8 cellular contexts compared by ENCODE assay signal in the genomic region with DNA sequence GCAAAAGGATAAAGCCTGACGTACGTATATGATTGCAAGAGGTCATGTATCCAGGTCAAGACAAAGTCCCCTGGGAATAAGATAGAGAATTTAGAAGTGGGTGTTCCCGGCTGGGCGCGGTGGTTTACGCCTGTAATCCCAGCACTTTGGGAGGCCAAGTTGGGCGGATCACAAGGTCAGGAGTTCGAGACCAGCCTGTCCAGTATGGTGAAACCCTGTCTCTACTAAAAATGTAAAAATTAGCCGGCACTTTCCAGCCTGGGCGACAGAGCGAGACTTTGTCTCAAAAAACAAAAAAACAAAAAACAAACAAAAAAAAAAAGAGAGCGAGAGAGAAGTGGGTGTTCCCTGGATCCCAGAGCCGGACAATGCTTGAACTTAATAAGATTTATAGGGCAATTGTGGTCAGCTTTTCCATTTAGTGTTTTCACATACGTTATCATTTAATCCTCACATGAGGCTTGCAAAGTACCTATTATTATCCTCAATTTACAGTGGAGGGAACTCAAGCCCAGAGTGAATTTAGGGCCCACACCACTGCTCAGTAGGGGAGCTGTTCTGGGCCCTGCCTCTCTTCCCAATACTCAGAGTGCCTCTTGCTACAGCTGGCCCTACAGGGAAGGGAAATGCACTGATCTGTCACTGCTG. TPM values are rescaled to one million over a fixed set of nuclear protein-coding genes. Genes with fewer than 3 reads are reported as not detected.
A peak's percentile ranks its signal among the peaks of the same experiment; 100 is the strongest.
DNase-seq lines count a peak whose midpoint lies in the region; ATAC-seq and TF ChIP-seq lines count a peak whose summit lies in the region.
"Had no signal": no experiment of that assay in that cellular context is flagged by ENCODE, and none has a peak within 500 bp of the region (broad histone marks: within the 10 kb centered on the region; RNA-seq: fewer than 3 reads in every experiment).

No MANE protein-coding gene starts in this region.

- peak overlapping the region; percentile 71 for H3K9ac ChIP-seq in smooth muscle cell (ENCODE audit: low read depth)

- H3K27ac Mint-ChIP-seq in activated CD4-positive, alpha-beta T cell treated with anti-CD3 and anti-CD28 coated beads, Interleukin-2, amount 10 ng/mL, durations not matched to agents 24 days and 14 days = peak overlapping the region; percentile 6
- H3K27ac Mint-ChIP-seq in endothelial cell (ENCODE audit: unreplicated experiment) = no peak overlapping the region

- WGBS in smooth muscle cell (ENCODE audit: low lambda C conversion rate) = 83% methylated on average over 14 of the region's 14 CpGs

- DNase-seq in activated CD4-positive, alpha-beta T cell treated with anti-CD3 and anti-CD28 coated beads, Interleukin-2, amount 10 ng/mL, durations not matched to agents 24 days and 14 days = no peak
- no peak for DNase-seq in activated CD4-positive, alpha-beta T cell treated with anti-CD3 and anti-CD28 coated beads, Interleukin-2, amount 50 U/mL, for 1 hour
- DNase-seq in endothelial cell (ENCODE audit: low spot score) = no peak
- DNase-seq in smooth muscle cell (lab: John Stamatoyannopoulos, UW; ENCODE audit: unreplicated experiment) = no peak
- DNase-seq in NCI-H524 (lab: John Stamatoyannopoulos, UW) = no peak
- DNase-seq: testis had no signal

- peak overlapping the region; percentile 64 for H3K4me3 Mint-ChIP-seq in activated CD4-positive, alpha-beta T cell treated with anti-CD3 and anti-CD28 coated beads, Interleukin-2, amount 10 ng/mL, durations not matched to agents 24 days and 14 days
- H3K4me3 Mint-ChIP-seq in endothelial cell (ENCODE audit: unreplicated experiment) = peak overlapping the region; percentile 73

- H4K20me1 ChIP-seq in smooth muscle cell (ENCODE audit: low read depth) = no peaks in the 10 kb centered on the region

- no peak overlapping the region for H3K27ac ChIP-seq in smooth muscle cell (ENCODE audit: low read depth)

- H3K4me2 ChIP-seq in smooth muscle cell = peak overlapping the region; percentile 92

- H3K79me2 ChIP-seq in smooth muscle cell (ENCODE audit: low read depth) = no peaks in the 10 kb centered on the region

- no peaks in the 10 kb centered on the region for H3K9me3 ChIP-seq in smooth muscle cell (replicated peaks; ENCODE audit: low read depth)
- H3K9me3 ChIP-seq: testis had no signal

- no peak for ATAC-seq in HG03565 (IDR thresholded peaks at IDR 0.05; ENCODE audit: unreplicated experiment)

- H3K4me1 ChIP-seq in smooth muscle cell (ENCODE audit: low read depth) = peaks cover 18% of the 10 kb centered on the region

- no peaks in the 10 kb centered on the region for H3K27me3 ChIP-seq in smooth muscle cell (ENCODE audit: low read depth)
- H3K27me3 ChIP-seq: testis had no signal

- H3F3A ChIP-seq in smooth muscle cell (ENCODE audit: low read depth) = no peaks in the 10 kb centered on the region

- no peaks in the 10 kb centered on the region for H3K9me3 Mint-ChIP-seq in activated CD4-positive, alpha-beta T cell treated with anti-CD3 and anti-CD28 coated beads, Interleukin-2, amount 10 ng/mL, durations not matched to agents 24 days and 14 days
- H3K9me3 Mint-ChIP-seq in endothelial cell (ENCODE audit: unreplicated experiment) = no peaks in the 10 kb centered on the region

- no peaks in the 10 kb centered on the region for H3K36me3 Mint-ChIP-seq in activated CD4-positive, alpha-beta T cell treated with anti-CD3 and anti-CD28 coated beads, Interleukin-2, amount 10 ng/mL, durations not matched to agents 24 days and 14 days (ENCODE audit: low read depth)
- peaks cover 3% of the 10 kb centered on the region for H3K36me3 Mint-ChIP-seq in endothelial cell (ENCODE audit: low read depth, unreplicated experiment)

- TF ChIP-seq CTCF in endothelial cell (IDR thresholded peaks at IDR 0.05; ENCODE audit: unreplicated experiment) (no peak), smooth muscle cell (IDR thresholded peaks at IDR 0.05; ENCODE audit: borderline replicate concordance, insufficient read depth, poor library complexity, severe bottlenecking) (no peak)

- peaks cover 48% of the 10 kb centered on the region for H3K27me3 Mint-ChIP-seq in activated CD4-positive, alpha-beta T cell treated with anti-CD3 and anti-CD28 coated beads, Interleukin-2, amount 10 ng/mL, durations not matched to agents 24 days and 14 days
- H3K27me3 Mint-ChIP-seq in endothelial cell (ENCODE audit: unreplicated experiment) = peaks cover 8% of the 10 kb centered on the region

- H2AFZ ChIP-seq in smooth muscle cell (ENCODE audit: low read depth) = no peak overlapping the region

- H3K4me1 Mint-ChIP-seq in activated CD4-positive, alpha-beta T cell treated with anti-CD3 and anti-CD28 coated beads, Interleukin-2, amount 10 ng/mL, durations not matched to agents 24 days and 14 days = peaks cover 15% of the 10 kb centered on the region
- H3K4me1 Mint-ChIP-seq in endothelial cell (ENCODE audit: unreplicated experiment) = peaks cover 8% of the 10 kb centered on the region

- no peaks in the 10 kb centered on the region for H3K36me3 ChIP-seq in smooth muscle cell (ENCODE audit: low read depth)

- intact Hi-C loops in activated CD4-positive, alpha-beta T cell treated with anti-CD3 and anti-CD28 coated beads, Interleukin-2, amount 10 ng/mL, durations not matched to agents 24 days and 14 days (cut with micrococcal nuclease) = loop anchor here (2.0 to 5.0 kb wide), 3 partner anchors 41 to 146 kb away; a partner anchor contains a TSS

- H3K4me3 ChIP-seq in smooth muscle cell = peak overlapping the region; percentile 74

RNA-seq across cellular contexts. Expression of a gene that starts 0.5 kb away (rescaled TPM):
- not detected in 2 replicates for total RNA-seq in activated CD4-positive, alpha-beta T cell treated with anti-CD3 and anti-CD28 coated beads, Interleukin-2, amount 10 ng/mL, durations not matched to agents 24 days and 14 days
- total RNA-seq in endothelial cell (ENCODE audit: unreplicated experiment) (not detected), smooth muscle cell (not detected in 2 replicates)
- polyA plus RNA-seq in smooth muscle cell = 0.82 and 0.89 TPM in 2 replicates
- total RNA-seq: posterior vena cava, testis had no signal

RNA-seq across cellular contexts. Expression of a gene that starts 2.1 kb away (rescaled TPM):
- not detected in 2 replicates for total RNA-seq in activated CD4-positive, alpha-beta T cell treated with anti-CD3 and anti-CD28 coated beads, Interleukin-2, amount 10 ng/mL, durations not matched to agents 24 days and 14 days
- 2.9 TPM for total RNA-seq in endothelial cell (ENCODE audit: unreplicated experiment)
- not detected in 2 replicates for total RNA-seq in smooth muscle cell
- polyA plus RNA-seq in smooth muscle cell = 0.44 and 0.94 TPM in 2 replicates

RNA-seq across cellular contexts. Expression of a gene that starts 7.7 kb away (rescaled TPM):
- total RNA-seq in activated CD4-positive, alpha-beta T cell treated with anti-CD3 and anti-CD28 coated beads, Interleukin-2, amount 10 ng/mL, durations not matched to agents 24 days and 14 days = 208 and 209 TPM in 2 replicates
- total RNA-seq in endothelial cell (ENCODE audit: unreplicated experiment) = 185 TPM
- 139 and 162 TPM in 2 replicates for total RNA-seq in smooth muscle cell
- 434 and 438 TPM in 2 replicates for polyA plus RNA-seq in smooth muscle cell

RNA-seq across cellular contexts. Expression of a gene that starts 16.6 kb away (rescaled TPM):
- total RNA-seq in activated CD4-positive, alpha-beta T cell treated with anti-CD3 and anti-CD28 coated beads, Interleukin-2, amount 10 ng/mL, durations not matched to agents 24 days and 14 days = not detected in 2 replicates
- total RNA-seq in endothelial cell (ENCODE audit: unreplicated experiment) = not detected
- not detected in 2 replicates for total RNA-seq in smooth muscle cell
- polyA plus RNA-seq in smooth muscle cell = not detected in 2 replicates
- total RNA-seq: posterior vena cava had no signal
